9 cellular contexts compared by ENCODE assay signal in the genomic region with DNA sequence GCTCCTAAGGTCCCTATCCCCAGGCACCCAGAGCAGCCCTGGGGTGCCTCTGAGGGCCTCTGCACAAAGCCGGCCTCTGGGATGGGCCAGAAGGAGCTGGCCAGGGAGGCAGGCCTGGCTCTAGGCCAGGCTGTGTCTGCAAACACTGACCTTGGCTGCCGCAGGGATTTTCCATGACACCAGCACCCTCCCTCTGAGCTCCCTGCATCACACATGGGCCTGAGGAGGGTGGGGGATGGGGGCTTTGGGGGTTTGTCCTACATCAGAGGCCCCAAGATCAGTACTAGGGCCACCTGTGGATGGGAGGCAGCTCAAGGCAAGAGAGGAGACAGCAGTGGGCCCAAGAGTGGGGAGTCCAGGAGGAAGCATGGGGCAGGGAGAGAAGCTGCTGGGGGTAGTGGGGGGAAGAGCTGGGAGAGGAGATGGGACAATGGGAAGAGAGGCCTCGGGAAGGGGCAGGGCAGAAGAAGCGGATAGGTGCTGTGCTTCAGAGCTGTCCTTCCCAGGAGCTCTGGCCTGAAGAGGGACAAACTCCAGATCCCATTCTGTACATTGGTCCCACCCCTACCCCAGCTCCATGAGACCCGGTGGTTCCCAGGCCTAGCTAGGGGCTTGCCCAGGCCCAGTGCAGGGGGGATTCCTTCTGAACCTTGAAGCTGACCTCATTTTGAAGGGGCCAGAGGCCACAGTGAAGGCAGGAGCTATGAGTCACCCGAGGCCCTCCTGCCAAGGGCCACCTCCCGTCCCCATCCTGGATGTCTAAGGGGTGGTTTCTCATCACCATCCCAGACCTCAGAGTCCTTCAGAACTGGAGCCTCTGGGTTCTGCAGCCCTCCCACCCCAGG. TPM values are rescaled to one million over a fixed set of nuclear protein-coding genes. Genes with fewer than 3 reads are reported as not detected.
A peak's percentile ranks its signal among the peaks of the same experiment; 100 is the strongest.
DNase-seq lines count a peak whose midpoint lies in the region; ATAC-seq, FAIRE-seq and TF ChIP-seq lines count a peak whose summit lies in the region.
"Had no signal": no experiment of that assay in that cellular context is flagged by ENCODE, and none has a peak within 500 bp of the region (broad histone marks: within the 10 kb centered on the region; RNA-seq: fewer than 3 reads in every experiment).

No MANE protein-coding gene starts in this region.

- no peak overlapping the region for H4K5ac ChIP-seq in H1 (ENCODE audit: insufficient read length, low read depth, low read length)

- TF ChIP-seq POLR2A in H1 (IDR thresholded peaks at IDR 0.05; ENCODE audit: control extremely low read depth in 1 of 2, low read depth in 2 of 2, low read length in 2 of 2) = no peak

- H3K36me3 ChIP-seq in H1 (ENCODE audit: control insufficient read depth in 2 of 4, insufficient read depth in 4 of 4, low read length in 3 of 4) (no peaks in the 10 kb centered on the region), mucosa of descending colon (ENCODE audit: low read depth) (no peaks in the 10 kb centered on the region)

- no peaks in the 10 kb centered on the region for H3K79me2 ChIP-seq in H1 (ENCODE audit: control insufficient read depth in 1 of 2, insufficient read depth in 2 of 2, low read length in 2 of 2)

- H4K20me1 ChIP-seq in H1 (replicated peaks in 1 of 2; ENCODE audit: control insufficient read depth in 1 of 2, insufficient read depth in 2 of 2, low read length in 2 of 2) = no peaks in the 10 kb centered on the region

- H4K91ac ChIP-seq in H1 (replicated peaks; ENCODE audit: insufficient read length, low read length) = no peak overlapping the region

- POLR2A ChIA-PET in AG04450 (lab: Yijun Ruan, JAX) = no interaction called here
- POLR2A ChIA-PET in H1 (lab: Charles Lee; ENCODE audit: partially characterized antibody) = interaction anchor here (1.3 to 1.7 kb wide), 2 partner anchors 16 to 20 kb away, joined by 3 to 4 read pairs; no protein-coding TSS in a partner anchor

- peak overlapping the region; percentile 62; the same call in 1 of the 2 replicates for H4K8ac ChIP-seq in H1 (ENCODE audit: extremely low read depth, insufficient read depth, low read length)

- no peak overlapping the region for H3K4me3 Mint-ChIP-seq in natural killer cell
- H3K4me3 Mint-ChIP-seq: CD8-positive, alpha-beta memory T cell had no signal

- no peaks in the 10 kb centered on the region for H3K79me1 ChIP-seq in H1 (ENCODE audit: low read depth, low read length)

- TF ChIP-seq RAD21 in H1 (IDR thresholded peaks at IDR 0.05 in 1 of 2, conservative IDR thresholded peaks at IDR 0.05 in 1 of 2; ENCODE audit: low read depth in 2 of 2, low read length in 2 of 2) = no peak

- no peaks in the 10 kb centered on the region for H3K4me1 Mint-ChIP-seq in natural killer cell
- H3K4me1 Mint-ChIP-seq: CD8-positive, alpha-beta memory T cell had no signal

- no peak for TF ChIP-seq EP300 in H1 (IDR thresholded peaks at IDR 0.05; ENCODE audit: borderline replicate concordance in 1 of 2, low read depth in 2 of 2, low read length in 2 of 2)

- no peaks in the 10 kb centered on the region for H3K27me3 ChIP-seq in AG04450 (ENCODE audit: control insufficient read depth, insufficient read depth, low read length)
- no peaks in the 10 kb centered on the region for H3K27me3 ChIP-seq in H1 (replicated peaks in 1 of 4; ENCODE audit: control insufficient read depth in 3 of 4, extremely low read depth in 1 of 4, insufficient read depth in 3 of 4, low read length in 3 of 4)

- H3K4me1 ChIP-seq in H1 (replicated peaks in 1 of 4; ENCODE audit: control insufficient read depth in 3 of 4, insufficient read depth in 4 of 4, low read length in 3 of 4) = peaks cover 0 to 16% (median 10%) of the 10 kb centered on the region in 4 experiments; a peak in 6 of 7 replicates
- H3K4me1 ChIP-seq in mucosa of descending colon (ENCODE audit: low read depth) = peaks cover 19% of the 10 kb centered on the region

- 87% methylated on average over 6 of the region's 7 CpGs; no CpG with 5 or more reads in 1 of the 2 experiments for WGBS in H1 (ENCODE audit: extremely low coverage in 1 of 2, insufficient coverage in 1 of 2, insufficient read length in 1 of 2, insufficient replicate concordance in 2 of 2, low coverage in 1 of 2, low lambda C conversion rate in 2 of 2, missing lambda C conversion rate in 1 of 2), 2 experiments

- DNase-seq in AG04450 (ENCODE audit: low read depth, low spot score) (peak; percentile 38), M059J (ENCODE audit: low read depth) (peak; percentile 93), H1 (ENCODE audit: low read depth in 1 of 2, low spot score in 2 of 2) (no peak), mucosa of descending colon (peak; percentile 75 to 81 (median 79)), activated T-cell treated with anti-CD3 and anti-CD28 coated beads for 4 hours (no peak), natural killer cell (no peak)
- DNase-seq: CD8-positive, alpha-beta memory T cell had no signal

- no peaks in the 10 kb centered on the region; the same call in 1 of the 2 replicates for H3K23me2 ChIP-seq in H1 (ENCODE audit: low read depth, low read length)

- H3K4me2 ChIP-seq in H1 (ENCODE audit: insufficient read depth in 1 of 2, low read depth in 2 of 2, low read length in 2 of 2) = peak overlapping the region in 1 of 2 experiments; percentile 1; a peak in 1 of 4 replicates

- peak overlapping the region; percentile 71 for H3K18ac ChIP-seq in H1 (ENCODE audit: extremely low read depth, low read length)

- no peak for FAIRE-seq in H1 (lab: Jason Lieb, UNC)

- peaks cover 0 to 3% of the 10 kb centered on the region in 2 donors for H3K27me3 Mint-ChIP-seq in natural killer cell (ENCODE audit: low read depth in 2 of 2)

- no peak overlapping the region for H3K4ac ChIP-seq in H1 (replicated peaks; ENCODE audit: insufficient read length, low read depth, low read length)

- H3K9me3 Mint-ChIP-seq in natural killer cell = no peaks in the 10 kb centered on the region
- H3K9me3 Mint-ChIP-seq: CD8-positive, alpha-beta memory T cell had no signal

- no peak overlapping the region for H3K23ac ChIP-seq in H1 (ENCODE audit: insufficient read length)

- intact Hi-C loops in mucosa of descending colon (cut with DNase I, micrococcal nuclease) = no loop called here
- intact Hi-C loops in natural killer cell (cut with micrococcal nuclease) = no loop called here

- ATAC-seq in mucosa of descending colon (peak; percentile 59), GM19452 (IDR thresholded peaks at IDR 0.05; ENCODE audit: unreplicated experiment) (no peak), HG02623 (IDR thresholded peaks at IDR 0.05; ENCODE audit: unreplicated experiment) (no peak), natural killer cell (no peak)

- CTCF ChIA-PET in AG04450 (lab: Charles Lee) (interaction anchor here (0.7 to 2.3 kb wide), 3 partner anchors 24 to 115 kb away, joined by 3 to 9 read pairs (median 3); no protein-coding TSS in a partner anchor), H1 (lab: Charles Lee; ENCODE audit: partially characterized antibody) (interaction anchor here (0.6 to 1.9 kb wide), 14 partner anchors 9 to 258 kb away, joined by 3 to 8 read pairs (median 3); no protein-coding TSS in a partner anchor)

- no peak overlapping the region for H3K14ac ChIP-seq in H1 (ENCODE audit: insufficient read length)

- H3K27ac Mint-ChIP-seq in natural killer cell = no peak overlapping the region
- H3K27ac Mint-ChIP-seq: CD8-positive, alpha-beta memory T cell had no signal

- H2BK12ac ChIP-seq in H1 (ENCODE audit: low read depth, low read length) = peak overlapping the region; percentile 71; the same call in 1 of the 2 replicates

- H3K36me3 Mint-ChIP-seq in natural killer cell = no peaks in the 10 kb centered on the region
- H3K36me3 Mint-ChIP-seq: CD8-positive, alpha-beta memory T cell had no signal

- 0 out of 2 replicates have a peak overlapping the region, but pooled peaks have one; percentile 27 for H2AFZ ChIP-seq in H1 (ENCODE audit: low read length)

- no peak for TF ChIP-seq CTCF in AG04450 (IDR thresholded peaks at IDR 0.05; ENCODE audit: low read depth, low read length)
- no peak for TF ChIP-seq CTCF in H1 (IDR thresholded peaks at IDR 0.05; ENCODE audit: control extremely low read depth in 1 of 3, insufficient read depth in 1 of 3, low read depth in 1 of 3, low read length in 3 of 3)
- TF ChIP-seq CTCF in mucosa of descending colon (IDR thresholded peaks at IDR 0.05) = no peak
- TF ChIP-seq CTCF in natural killer cell (IDR thresholded peaks at IDR 0.05) = no peak

- H3K56ac ChIP-seq in H1 (replicated peaks; ENCODE audit: insufficient read length, low read depth, low read length) = no peak overlapping the region

- no peak overlapping the region for H2BK120ac ChIP-seq in H1 (replicated peaks; ENCODE audit: low read depth, low read length)

- H2BK20ac ChIP-seq in H1 (ENCODE audit: low read length) = peak overlapping the region; percentile 21; the same call in 1 of the 2 replicates

- H3K4me3 ChIP-seq in AG04450 (ENCODE audit: low read depth, low read length) (no peak overlapping the region), H1 (ENCODE audit: extremely low read depth in 1 of 4, insufficient read depth in 2 of 4, low read depth in 3 of 4, low read length in 4 of 4) (no peak overlapping the region), mucosa of descending colon (no peak overlapping the region)

- H2BK5ac ChIP-seq in H1 (ENCODE audit: low read depth, low read length) = no peak overlapping the region; the same call in 1 of the 2 replicates

- no peak overlapping the region for H3K9ac ChIP-seq in H1 (replicated peaks in 1 of 4; ENCODE audit: extremely low read depth in 1 of 4, low read depth in 3 of 4, low read length in 3 of 4)

- H2AK5ac ChIP-seq in H1 (ENCODE audit: low read depth, low read length) = no peak overlapping the region

- no peaks in the 10 kb centered on the region for H3K9me3 ChIP-seq in AG04450 (ENCODE audit: control insufficient read depth, insufficient read depth, low read length)
- no peaks in the 10 kb centered on the region for H3K9me3 ChIP-seq in H1 (ENCODE audit: insufficient read depth in 2 of 2, low read depth in 1 of 2, low read length in 1 of 2)
- H3K9me3 ChIP-seq in mucosa of descending colon = no peaks in the 10 kb centered on the region

- no peak overlapping the region for H3K27ac ChIP-seq in AG04450 (ENCODE audit: low read depth, low read length)
- no peak overlapping the region for H3K27ac ChIP-seq in H1 (ENCODE audit: low read depth, low read length)

- no peak overlapping the region for H2BK15ac ChIP-seq in H1 (ENCODE audit: low read length)

RNA-seq across cellular contexts. Expression of a gene that starts 28.0 kb away (rescaled TPM):
- 0.04 and 0.05 TPM in 2 replicates for polyA plus RNA-seq in AG04450 (2011; rRNA removed)
- not detected in 2 replicates for polyA minus RNA-seq in AG04450 (2011; rRNA and poly(A)+ RNA removed)
- 2.4 and 2.8 TPM in 2 replicates for total RNA-seq in M059J (2014; rRNA removed; shearing (Covaris generic))
- 0.11 and 0.30 TPM in 2 replicates for total RNA-seq in H1 (2021; fragmentation: NEBNext Ultra II Directional; extraction: Animal tissue kit (Norgen Biotek cat#: 25700))
- 0.29 and 0.33 TPM in 2 replicates for polyA plus RNA-seq in H1 (2011; rRNA removed)
- 0.08 TPM for polyA plus RNA-seq in H1 (2011; cell fraction: cytosol; rRNA removed)
- polyA plus RNA-seq in H1 (2011; cell fraction: nucleus; rRNA removed) = 0.11 TPM
- polyA plus RNA-seq in H1 (2012, experiment 1 of 2) = 0.05 to 0.24 TPM (median 0.14 TPM) in 4 replicates
- polyA plus RNA-seq in H1 (2012, experiment 2 of 2) = 0.09 TPM
- polyA plus RNA-seq in H1 (2013, experiment 1 of 2) = 0.06 TPM
- 0.04 TPM for polyA plus RNA-seq in H1 (2013, experiment 2 of 2)
- 0.06 and 0.15 TPM in 2 replicates for polyA minus RNA-seq in H1 (2011; rRNA and poly(A)+ RNA removed)
- polyA minus RNA-seq in H1 (2011; cell fraction: cytosol; rRNA and poly(A)+ RNA removed) = not detected
- not detected for polyA minus RNA-seq in H1 (2011; cell fraction: nucleus; rRNA and poly(A)+ RNA removed)
- total RNA-seq in mucosa of descending colon = 10 to 100 TPM in 1 of 3 donors, under 1 TPM in 2; 0.64 to 11.0 (median 0.92) TPM
- not detected for total RNA-seq in natural killer cell
- total RNA-seq: CD8-positive, alpha-beta memory T cell had no signal
- polyA plus RNA-seq: CD8-positive, alpha-beta memory T cell had no signal

RNA-seq across cellular contexts. Expression of a gene that starts 43.5 kb away (rescaled TPM):
- polyA plus RNA-seq in AG04450 (2011; rRNA removed) (31.4 and 38.8 TPM in 2 replicates), H1 (2011; rRNA removed) (12.9 and 13.5 TPM in 2 replicates)
- polyA minus RNA-seq in AG04450 (2011; rRNA and poly(A)+ RNA removed) = 78.9 and 99.2 TPM in 2 replicates
- 35.3 and 35.6 TPM in 2 replicates for total RNA-seq in M059J (2014; rRNA removed; shearing (Covaris generic))
- total RNA-seq in H1 (2021; fragmentation: NEBNext Ultra II Directional; extraction: Animal tissue kit (Norgen Biotek cat#: 25700)) = 11.2 and 11.6 TPM in 2 replicates
- polyA plus RNA-seq in H1 (2011; cell fraction: cytosol; rRNA removed) = 7.3 TPM
- polyA plus RNA-seq in H1 (2011; cell fraction: nucleus; rRNA removed) = 6.5 TPM
- 7.5 to 10.5 TPM (median 8.8 TPM) in 4 replicates for polyA plus RNA-seq in H1 (2012, experiment 1 of 2)
- 8.0 TPM for polyA plus RNA-seq in H1 (2012, experiment 2 of 2)
- polyA plus RNA-seq in H1 (2013, experiment 1 of 2) = 14.9 TPM
- polyA plus RNA-seq in H1 (2013, experiment 2 of 2) = 17.3 TPM
- 19.7 and 19.8 TPM in 2 replicates for polyA minus RNA-seq in H1 (2011; rRNA and poly(A)+ RNA removed)
- 12.4 TPM for polyA minus RNA-seq in H1 (2011; cell fraction: cytosol; rRNA and poly(A)+ RNA removed)
- 9.9 TPM for polyA minus RNA-seq in H1 (2011; cell fraction: nucleus; rRNA and poly(A)+ RNA removed)
- total RNA-seq in mucosa of descending colon (10 to 100 TPM; 27.4 to 33.4 (median 33.3) TPM), natural killer cell (10 to 100 TPM; 30.0 to 35.6 (median 30.4) TPM)

Comparison
In these comparisons a context has a peak if more than half of its experiments do, and no peak if none do; other contexts are left out.
1. DNase-seq: peak in AG04450 (single experiment), M059J (single experiment) and mucosa of descending colon (3 of 3); none in H1 (0 of 2), activated T-cell treated with anti-CD3 and anti-CD28 coated beads for 4 hours (single experiment) and natural killer cell (single experiment).